In genomic region chr4:38344929-38345328, GRCh38 we compare ENCODE assay signal across 33 cellular contexts.
"Had no signal": no experiment of that assay in that cellular context is flagged by ENCODE, and none has a peak within 500 bp of the region (broad histone marks: within the 10 kb centered on the region; RNA-seq: fewer than 3 reads in every experiment).

No MANE protein-coding gene starts in this region.

- H3K27me3 ChIP-seq: left lung, neural progenitor cell, neutrophil, ovary, right atrium auricular region, stomach, testis, thyroid gland, transverse colon, upper lobe of left lung, vagina had no signal

- H3K4me3 ChIP-seq: left lung, lower lobe of right lung, neural progenitor cell, ovary, right atrium auricular region, skin epidermis, stomach, testis, thyroid gland, transverse colon, upper lobe of left lung, vagina had no signal

- H3K4me1 Mint-ChIP-seq: immature natural killer cell; mesothelial cell of epicardium; naive B cell; natural killer cell; nephron progenitor cell; stimulated activated naive B cell treated with anti-CD40 and anti-IgM and Interleukin-4, amounts not matched to agents 10 μg/mL and 1 μg/mL and 100 μg/mL, for 72 hours had no signal

- H3K4me3 Mint-ChIP-seq: immature natural killer cell; mesothelial cell of epicardium; naive B cell; natural killer cell; nephron progenitor cell; neural progenitor cell; stimulated activated naive B cell treated with anti-CD40 and anti-IgM and Interleukin-4, amounts not matched to agents 10 μg/mL and 1 μg/mL and 100 μg/mL, for 72 hours had no signal

- DNase-seq: hypothalamus; immature natural killer cell; kidney; left colon; left lung; lower lobe of right lung; mammary epithelial cell; mesendoderm; naive B cell; natural killer cell; nephron progenitor cell; occipital lobe; ovary; stimulated activated CD4-positive, alpha-beta T cell treated with anti-CD3 and anti-CD28 coated beads, Interleukin-12 subunit alpha, Interleukin-12 subunit beta, amount 100 ng/mL, for 4 hours; stimulated activated CD4-positive, alpha-beta T cell treated with anti-CD3 and anti-CD28 coated beads, Interleukin-15, amount 100 ng/mL, for 24 hours; stimulated activated CD4-positive, alpha-beta T cell treated with anti-CD3 and anti-CD28 coated beads, Interleukin-2, amount 100 ng/mL, for 24 hours; stimulated activated CD4-positive, alpha-beta T cell treated with anti-CD3 and anti-CD28 coated beads, Interleukin-4, amount 100 ng/mL, for 1 hour; stimulated activated naive B cell treated with anti-CD40 and anti-IgM and Interleukin-4, amounts not matched to agents 10 μg/mL and 1 μg/mL and 100 μg/mL, for 72 hours; stimulated activated naive CD8-positive, alpha-beta T cell treated with anti-CD3 and anti-CD28 coated beads, Interleukin-15, Interleukin-2, amounts not matched to agents 100 U/mL and 50 U/mL, for 24 hours; stomach; testis; thyroid gland; transverse colon; upper lobe of left lung had no signal

- ATAC-seq: left colon; left lung; lower lobe of right lung; natural killer cell; sciatic nerve; stimulated activated naive B cell treated with anti-CD40 and anti-IgM and Interleukin-4, amounts not matched to agents 10 μg/mL and 1 μg/mL and 100 μg/mL, for 72 hours; stimulated activated naive CD8-positive, alpha-beta T cell treated with anti-CD3 and anti-CD28 coated beads, Interleukin-15, Interleukin-2, amounts not matched to agents 100 U/mL and 50 U/mL, for 24 hours had no signal

- H3K36me3 ChIP-seq: left lung, lower lobe of right lung, neural progenitor cell, neutrophil, ovary, right atrium auricular region, stomach, thyroid gland, transverse colon, upper lobe of left lung, vagina had no signal

- FAIRE-seq: islet of Langerhans, kidney had no signal

- H3K27ac Mint-ChIP-seq: immature natural killer cell; mesothelial cell of epicardium; naive B cell; natural killer cell; nephron progenitor cell; neural progenitor cell; progenitor cell of endocrine pancreas; stimulated activated naive B cell treated with anti-CD40 and anti-IgM and Interleukin-4, amounts not matched to agents 10 μg/mL and 1 μg/mL and 100 μg/mL, for 72 hours had no signal

- H3K9ac ChIP-seq: neural progenitor cell had no signal

- H3K4me2 ChIP-seq: neural progenitor cell had no signal

- H3K27ac ChIP-seq: left lung, lower lobe of right lung, neural progenitor cell, neutrophil, ovary, right atrium auricular region, skin epidermis, stomach, testis, thyroid gland, transverse colon, upper lobe of left lung, vagina had no signal

- H2AFZ ChIP-seq: neural progenitor cell had no signal

- H3K27me3 Mint-ChIP-seq: progenitor cell of endocrine pancreas had no signal

- H3K36me3 Mint-ChIP-seq: neural progenitor cell had no signal

- H3K9me3 ChIP-seq: lower lobe of right lung, neutrophil, testis, thyroid gland, transverse colon, vagina had no signal

- H3K4me1 ChIP-seq: left lung, lower lobe of right lung, neural progenitor cell, right atrium auricular region, stomach, testis, thyroid gland, transverse colon, upper lobe of left lung, vagina had no signal
